In the genomic region with DNA sequence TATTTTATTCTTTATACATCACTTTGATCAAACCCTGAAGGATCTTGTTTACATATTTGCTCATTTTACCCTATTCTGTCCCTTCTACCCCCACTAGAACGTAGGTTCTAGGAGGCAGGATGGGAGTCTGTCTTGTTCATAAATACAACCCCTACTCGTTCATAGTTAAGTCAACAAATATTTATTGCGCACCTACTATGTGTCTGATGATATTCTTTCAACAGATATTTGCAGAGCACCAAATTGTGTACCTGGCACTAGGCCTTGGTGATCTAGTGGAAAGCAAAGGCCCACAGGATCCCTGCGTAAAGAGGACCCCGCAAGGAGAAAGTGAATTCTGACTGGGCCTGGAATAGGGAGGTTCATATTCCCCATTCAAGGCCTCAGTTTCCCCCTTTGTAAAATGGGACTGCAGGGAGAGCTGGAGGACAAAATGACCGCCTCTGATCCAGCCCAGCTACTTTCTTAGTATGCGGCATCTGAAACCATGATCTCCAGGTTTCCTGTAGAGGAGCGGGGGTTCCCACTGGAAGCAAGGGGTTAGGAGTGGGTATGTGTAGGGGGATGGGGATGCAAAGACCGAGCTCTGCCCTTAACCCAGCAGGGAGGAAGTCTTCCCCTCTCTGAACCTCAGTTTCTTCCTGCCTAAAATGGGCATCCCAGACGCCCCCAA, we compare ENCODE assay signal across 8 cellular contexts. TPM values are rescaled to one million over a fixed set of nuclear protein-coding genes. Genes with fewer than 3 reads are reported as not detected.
DNase-seq lines count a peak whose midpoint lies in the region; ATAC-seq and TF ChIP-seq lines count a peak whose summit lies in the region.

No MANE protein-coding gene starts in this region.

- H3K4me1 ChIP-seq in heart left ventricle (peaks cover 6 to 47% (median 28%) of the 10 kb centered on the region in 12 donors), skeletal muscle tissue (ENCODE audit: control insufficient read depth in 3 of 3, insufficient read depth in 3 of 3, low read length in 3 of 3) (peaks cover 22 to 39% (median 23%) of the 10 kb centered on the region in 3 donors)

- TF ChIP-seq CTCF in VCaP (conservative IDR thresholded peaks at IDR 0.05), result no peak
- TF ChIP-seq CTCF in heart left ventricle (IDR thresholded peaks at IDR 0.05), result no peak

- 55 to 69% (median 60%) methylated on average over 9 to 10 of the region's 10 CpGs for WGBS in heart left ventricle, 4 donors

- peaks cover 0 to 13% (median 7%) of the 10 kb centered on the region in 9 donors for H3K36me3 ChIP-seq in heart left ventricle
- H3K36me3 ChIP-seq in skeletal muscle tissue (ENCODE audit: control insufficient read depth in 3 of 3, insufficient read depth in 3 of 3, low read length in 3 of 3), result peaks cover 11 to 13% (median 11%) of the 10 kb centered on the region in 3 donors

- peak; percentile 2 for ATAC-seq in GM18907 (IDR thresholded peaks at IDR 0.05; ENCODE audit: unreplicated experiment)
- no peak for ATAC-seq in heart left ventricle
- no peak for ATAC-seq in HG02970 (IDR thresholded peaks at IDR 0.05; ENCODE audit: low FRiP score, unreplicated experiment)
- ATAC-seq in esophagus mucosa, result no peak

- no peak for DNase-seq in heart left ventricle
- no peak for DNase-seq in UCSD-AML1 (lab: John Stamatoyannopoulos, UW; ENCODE audit: unreplicated experiment)
- no peak for DNase-seq in globus pallidus (ENCODE audit: low spot score)

- H3K27me3 ChIP-seq in heart left ventricle (no peaks in the 10 kb centered on the region), skeletal muscle tissue (ENCODE audit: control insufficient read depth in 3 of 3, insufficient read depth in 3 of 3, low read length in 3 of 3) (no peaks in the 10 kb centered on the region)

- H3K4me3 ChIP-seq in heart left ventricle (peak overlapping the region; percentile 81 to 100 (median 94)), skeletal muscle tissue (ENCODE audit: low read length in 3 of 3) (peak overlapping the region; percentile 79 to 99 (median 93))

- intact Hi-C loops in heart left ventricle (cut with DNase I), result loop anchor here in 3 of 10 donors (1.0 to 5.0 kb wide), 4 partner anchors 13 to 99 kb away; a partner anchor contains a TSS

- TF ChIP-seq POLR2A in heart left ventricle (IDR thresholded peaks at IDR 0.05), result no peak

- H3K9ac ChIP-seq in skeletal muscle tissue (ENCODE audit: low read depth in 1 of 3, low read length in 3 of 3), result peak overlapping the region; percentile 98 to 99 (median 99)

- H3K9me3 ChIP-seq in heart left ventricle, result no peaks in the 10 kb centered on the region
- no peaks in the 10 kb centered on the region for H3K9me3 ChIP-seq in skeletal muscle tissue (ENCODE audit: control insufficient read depth in 3 of 3, low read length in 3 of 3)

- H3K27ac ChIP-seq in VCaP, result peak overlapping the region; percentile 91
- peak overlapping the region in 8 of 12 donors; percentile 69 to 87 (median 82) for H3K27ac ChIP-seq in heart left ventricle
- no peak overlapping the region for H3K27ac ChIP-seq in skeletal muscle tissue (ENCODE audit: low read depth, low read length)

RNA-seq across cellular contexts. Expression of a gene that starts 0.5 kb away (rescaled TPM):
- 10 to 100 TPM; 11.4 to 22.0 (median 17.0) TPM for total RNA-seq in heart left ventricle
- 10 to 100 TPM; 25.0 to 40.8 TPM for polyA plus RNA-seq in heart left ventricle
- total RNA-seq in skeletal muscle tissue, result 16.7 TPM
- total RNA-seq in esophagus mucosa, result 18.7 TPM

RNA-seq across cellular contexts. Expression of a gene that starts 2.2 kb away (rescaled TPM):
- total RNA-seq in heart left ventricle (1 to 10 TPM in 1 of 9 donors, under 1 TPM in 6, not detected in 2; 0.16 to 1.2 (median 0.36) TPM), skeletal muscle tissue (not detected), esophagus mucosa (8.1 TPM)
- under 1 TPM; 0.19 to 0.46 TPM for polyA plus RNA-seq in heart left ventricle

RNA-seq across cellular contexts. Expression of a gene that starts 14.5 kb away (rescaled TPM):
- total RNA-seq in heart left ventricle, result 10 to 100 TPM; 16.0 to 33.7 (median 17.1) TPM
- polyA plus RNA-seq in heart left ventricle, result 10 to 100 TPM; 24.0 to 27.9 TPM
- total RNA-seq in skeletal muscle tissue, result 16.2 TPM
- 24.2 TPM for total RNA-seq in esophagus mucosa

RNA-seq across cellular contexts. Expression of a gene that starts 39.7 kb away (rescaled TPM):
- total RNA-seq in heart left ventricle, result 10 to 100 TPM; 26.0 to 68.2 (median 32.4) TPM
- polyA plus RNA-seq in heart left ventricle, result 10 to 100 TPM; 25.8 to 47.5 TPM
- 7.8 TPM for total RNA-seq in skeletal muscle tissue
- total RNA-seq in esophagus mucosa, result 30.8 TPM
